1 cellular context compared by ENCODE assay signal in genomic region chr4:156473175-156473574, GRCh38.
TF ChIP-seq lines count a peak whose summit lies in the region.

No MANE protein-coding gene starts in this region.

TF ChIP-seq in GM23338, 12 proteins besides CTCF, POLR2A, EP300 and RAD21:
- TF ChIP-seq, protein P1, sequence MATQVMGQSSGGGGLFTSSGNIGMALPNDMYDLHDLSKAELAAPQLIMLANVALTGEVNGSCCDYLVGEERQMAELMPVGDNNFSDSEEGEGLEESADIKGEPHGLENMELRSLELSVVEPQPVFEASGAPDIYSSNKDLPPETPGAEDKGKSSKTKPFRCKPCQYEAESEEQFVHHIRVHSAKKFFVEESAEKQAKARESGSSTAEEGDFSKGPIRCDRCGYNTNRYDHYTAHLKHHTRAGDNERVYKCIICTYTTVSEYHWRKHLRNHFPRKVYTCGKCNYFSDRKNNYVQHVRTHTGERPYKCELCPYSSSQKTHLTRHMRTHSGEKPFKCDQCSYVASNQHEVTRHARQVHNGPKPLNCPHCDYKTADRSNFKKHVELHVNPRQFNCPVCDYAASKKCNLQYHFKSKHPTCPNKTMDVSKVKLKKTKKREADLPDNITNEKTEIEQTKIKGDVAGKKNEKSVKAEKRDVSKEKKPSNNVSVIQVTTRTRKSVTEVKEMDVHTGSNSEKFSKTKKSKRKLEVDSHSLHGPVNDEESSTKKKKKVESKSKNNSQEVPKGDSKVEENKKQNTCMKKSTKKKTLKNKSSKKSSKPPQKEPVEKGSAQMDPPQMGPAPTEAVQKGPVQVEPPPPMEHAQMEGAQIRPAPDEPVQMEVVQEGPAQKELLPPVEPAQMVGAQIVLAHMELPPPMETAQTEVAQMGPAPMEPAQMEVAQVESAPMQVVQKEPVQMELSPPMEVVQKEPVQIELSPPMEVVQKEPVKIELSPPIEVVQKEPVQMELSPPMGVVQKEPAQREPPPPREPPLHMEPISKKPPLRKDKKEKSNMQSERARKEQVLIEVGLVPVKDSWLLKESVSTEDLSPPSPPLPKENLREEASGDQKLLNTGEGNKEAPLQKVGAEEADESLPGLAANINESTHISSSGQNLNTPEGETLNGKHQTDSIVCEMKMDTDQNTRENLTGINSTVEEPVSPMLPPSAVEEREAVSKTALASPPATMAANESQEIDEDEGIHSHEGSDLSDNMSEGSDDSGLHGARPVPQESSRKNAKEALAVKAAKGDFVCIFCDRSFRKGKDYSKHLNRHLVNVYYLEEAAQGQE (IDR thresholded peaks at IDR 0.05; ENCODE audit: unreplicated experiment), result no peak
- no peak for TF ChIP-seq JUNB (IDR thresholded peaks at IDR 0.05; ENCODE audit: unreplicated experiment)
- TF ChIP-seq ZNF114 (CRISPR knock-in tag; IDR thresholded peaks at IDR 0.05), result no peak
- no peak for TF ChIP-seq NANOG (IDR thresholded peaks at IDR 0.05; ENCODE audit: borderline replicate concordance)
- TF ChIP-seq STAT1 (IDR thresholded peaks at IDR 0.05; ENCODE audit: unreplicated experiment), result no peak
- TF ChIP-seq CREB1 (CRISPR knock-in tag; IDR thresholded peaks at IDR 0.05; ENCODE audit: low read depth), result no peak
- no peak for TF ChIP-seq ZNF462 (CRISPR knock-in tag; IDR thresholded peaks at IDR 0.05)
